19 cellular contexts compared by ENCODE assay signal in genomic region chr2:166060191-166060590, GRCh38.
A peak's percentile ranks its signal among the peaks of the same experiment; 100 is the strongest.
DNase-seq lines count a peak whose midpoint lies in the region; ATAC-seq and TF ChIP-seq lines count a peak whose summit lies in the region.
"Had no signal": no experiment of that assay in that cellular context is flagged by ENCODE, and none has a peak within 500 bp of the region (broad histone marks: within the 10 kb centered on the region; RNA-seq: fewer than 3 reads in every experiment).

No MANE protein-coding gene starts in this region.

- H3K27ac ChIP-seq in aorta (ENCODE audit: low read depth in 1 of 2, low read length in 2 of 2) = no peak overlapping the region

- H3K27me3 ChIP-seq in aorta (ENCODE audit: control insufficient read depth in 1 of 2, insufficient read depth in 2 of 2, low read length in 1 of 2) = no peaks in the 10 kb centered on the region

- H3K9me3 ChIP-seq in aorta (ENCODE audit: control insufficient read depth, low read length) = no peaks in the 10 kb centered on the region
- H3K9me3 ChIP-seq: SK-N-SH had no signal

- TF ChIP-seq CTCF in cardiac fibroblast (IDR thresholded peaks at IDR 0.05; ENCODE audit: low read depth, low read length) = no peak
- TF ChIP-seq CTCF in foreskin fibroblast (IDR thresholded peaks at IDR 0.05; ENCODE audit: low read depth, low read length) = no peak

- DNase-seq in LHCN-M2 (ENCODE audit: low read depth) (peak; percentile 34), cardiac fibroblast (ENCODE audit: low read depth in 2 of 2) (peak; percentile 19 to 82), foreskin fibroblast (peak; percentile 15 to 61), NCI-H526 treated with DMSO at 0.1 percent for 48 hours (lab: John Stamatoyannopoulos, UW) (no peak), aorta (no peak)
- DNase-seq in activated naive CD8-positive, alpha-beta T cell treated with anti-CD3 and anti-CD28 coated beads, Interleukin-2, amount 50 U/mL, for 24 hours = no peak
- DNase-seq: COR-L47, DMS 273 treated with DMSO at 0.1 percent for 48 hours, DND-41, H7, NCI-H1105 treated with DMSO at 0.1 percent for 48 hours, NCI-H1694 treated with DMSO at 0.1 percent for 48 hours, NCI-H510A, NCI-H82, OCI-M1, SHP77 treated with DMSO at 0.1 percent for 48 hours, SK-N-SH had no signal

- intact Hi-C loops in aorta (cut with DNase I) = no loop called here

- H3K36me3 ChIP-seq in aorta (ENCODE audit: control insufficient read depth in 1 of 2, insufficient read depth in 2 of 2, low read length in 1 of 2) = no peaks in the 10 kb centered on the region

- H3K4me3 ChIP-seq in cardiac fibroblast (replicated peaks in 1 of 2; ENCODE audit: low read depth in 2 of 2, low read length in 2 of 2) (no peak overlapping the region), foreskin fibroblast (ENCODE audit: low read depth in 1 of 2, low read length in 2 of 2) (no peak overlapping the region), aorta (ENCODE audit: low read length in 2 of 2) (no peak overlapping the region)

- no peak for ATAC-seq in activated naive CD8-positive, alpha-beta T cell treated with anti-CD3 and anti-CD28 coated beads, Interleukin-2, amount 50 U/mL, for 24 hours
- no peak for ATAC-seq in aorta (ENCODE audit: low FRiP score)
- ATAC-seq in GM18867 (IDR thresholded peaks at IDR 0.05; ENCODE audit: unreplicated experiment) = no peak

- peaks cover 3% of the 10 kb centered on the region for H3K27me3 Mint-ChIP-seq in activated naive CD8-positive, alpha-beta T cell treated with anti-CD3 and anti-CD28 coated beads, Interleukin-2, amount 50 U/mL, for 24 hours
- H3K27me3 Mint-ChIP-seq: B cell had no signal

- H3K4me3 Mint-ChIP-seq in activated naive CD8-positive, alpha-beta T cell treated with anti-CD3 and anti-CD28 coated beads, Interleukin-2, amount 50 U/mL, for 24 hours = no peak overlapping the region
- H3K4me3 Mint-ChIP-seq: B cell had no signal

- no peaks in the 10 kb centered on the region for H3K36me3 Mint-ChIP-seq in activated naive CD8-positive, alpha-beta T cell treated with anti-CD3 and anti-CD28 coated beads, Interleukin-2, amount 50 U/mL, for 24 hours (ENCODE audit: low read depth)

- no peaks in the 10 kb centered on the region for H3K9me3 Mint-ChIP-seq in activated naive CD8-positive, alpha-beta T cell treated with anti-CD3 and anti-CD28 coated beads, Interleukin-2, amount 50 U/mL, for 24 hours

- no peaks in the 10 kb centered on the region for H3K4me1 Mint-ChIP-seq in activated naive CD8-positive, alpha-beta T cell treated with anti-CD3 and anti-CD28 coated beads, Interleukin-2, amount 50 U/mL, for 24 hours
- H3K4me1 Mint-ChIP-seq: B cell had no signal

- H3K4me1 ChIP-seq in aorta (ENCODE audit: control insufficient read depth in 1 of 2, insufficient read depth in 2 of 2, low read length in 2 of 2) = no peaks in the 10 kb centered on the region

- WGBS in aorta, 2 donors = 80 to 93% methylated on average over 4 of the region's 4 CpGs

- no peak overlapping the region for H3K27ac Mint-ChIP-seq in activated naive CD8-positive, alpha-beta T cell treated with anti-CD3 and anti-CD28 coated beads, Interleukin-2, amount 50 U/mL, for 24 hours
- H3K27ac Mint-ChIP-seq: B cell had no signal

Comparison
In these comparisons a context has a peak if more than half of its experiments do, and no peak if none do; other contexts are left out.
1. DNase-seq: peak in LHCN-M2 (single experiment), cardiac fibroblast (2 of 2) and foreskin fibroblast (2 of 2); none in activated naive CD8-positive, alpha-beta T cell treated with anti-CD3 and anti-CD28 coated beads, Interleukin-2, amount 50 U/mL, for 24 hours (single experiment), NCI-H526 treated with DMSO at 0.1 percent for 48 hours (single experiment) and aorta (0 of 2).